ENCODE assay signal across 8 cellular contexts in the genomic region with DNA sequence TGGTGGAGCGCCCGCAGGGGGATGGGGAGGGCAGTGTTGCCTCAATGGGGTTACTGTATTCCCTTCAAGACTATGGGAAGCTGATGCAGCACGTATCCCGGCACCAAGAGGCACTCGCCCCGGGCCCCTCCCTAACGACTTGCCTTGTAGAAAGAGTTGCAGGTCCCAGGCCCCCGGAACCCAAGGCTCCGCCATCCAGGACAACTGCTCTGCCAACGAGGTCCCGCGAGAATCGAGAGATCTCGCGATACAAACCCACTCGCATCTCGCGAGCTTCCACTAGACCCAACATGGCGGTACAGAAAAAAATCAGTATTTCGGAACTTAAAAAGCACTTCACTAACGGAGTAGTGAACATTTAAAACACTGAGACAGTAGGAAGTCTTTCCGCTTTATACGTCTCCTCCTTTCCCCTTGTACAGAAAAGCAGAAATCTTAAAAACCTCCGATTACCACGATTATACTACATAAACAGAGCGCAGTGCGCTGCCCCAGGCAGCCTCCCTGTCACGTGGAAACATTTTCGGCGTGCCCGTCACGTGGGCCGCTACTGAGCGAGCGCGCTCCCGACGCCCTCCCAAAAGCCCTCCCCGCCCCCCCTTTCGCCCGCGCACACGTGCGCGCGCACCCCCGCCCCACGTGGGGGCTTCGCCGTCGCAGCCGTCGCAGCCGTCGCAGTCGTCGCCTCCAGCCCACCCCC. TPM values are rescaled to one million over a fixed set of nuclear protein-coding genes. Genes with fewer than 3 reads are reported as not detected.
A peak's percentile ranks its signal among the peaks of the same experiment; 100 is the strongest.
DNase-seq lines count a peak whose midpoint lies in the region; ATAC-seq and TF ChIP-seq lines count a peak whose summit lies in the region.

Gene ZZZ3, minus strand, starts transcription at position 217 of the 700 bp plus-strand sequence. CDS start 49,304 bp downstream, outside the sequence.

- peak within 1 kb of the TSS; percentile 98 for H3K4me3 ChIP-seq in WERI-Rb-1 (ENCODE audit: low read depth, low read length)
- H3K4me3 ChIP-seq in mammary epithelial cell (replicated peaks in 1 of 3; ENCODE audit: insufficient read depth in 1 of 3, low read depth in 2 of 3, low read length in 3 of 3) = peak within 1 kb of the TSS; percentile 63 to 74 (median 64)
- H3K4me3 ChIP-seq in smooth muscle cell = peak within 1 kb of the TSS; percentile 85

- H4K20me1 ChIP-seq in mammary epithelial cell (ENCODE audit: insufficient read depth, low read length) (no peaks in the 10 kb centered on the region), smooth muscle cell (ENCODE audit: low read depth) (peaks cover 37% of the 10 kb centered on the region)

- H3K36me3 ChIP-seq in WERI-Rb-1 (no peaks in the 10 kb centered on the region), mammary epithelial cell (ENCODE audit: insufficient read depth, low read length) (no peaks in the 10 kb centered on the region), smooth muscle cell (ENCODE audit: low read depth) (no peaks in the 10 kb centered on the region)

- H3K4me2 ChIP-seq in mammary epithelial cell (ENCODE audit: insufficient read depth, low read depth, low read length) (peak within 1 kb of the TSS; percentile 79), smooth muscle cell (peak within 1 kb of the TSS; percentile 90)

- dilution Hi-C loops in mammary epithelial cell (cut with HindIII; ENCODE audit: low sequenced_read_pairs) = no loop called here

- peaks cover 8% of the 10 kb centered on the region for H3F3A ChIP-seq in smooth muscle cell (ENCODE audit: low read depth)

- DNase-seq in ACHN = peak; percentile 93
- peak; percentile 76 for DNase-seq in NCI-H2196 treated with DMSO at 0.1 percent for 48 hours (lab: John Stamatoyannopoulos, UW; ENCODE audit: unreplicated experiment)
- DNase-seq in WERI-Rb-1 = peak; percentile 89
- peak; percentile 89 for DNase-seq in mammary epithelial cell
- DNase-seq in iPS-NIHi7 (ENCODE audit: extremely low spot score) = peak; percentile 85
- peak; percentile 89 for DNase-seq in smooth muscle cell (lab: John Stamatoyannopoulos, UW; ENCODE audit: unreplicated experiment)

- 0 out of 2 replicates have a peak, but pooled peaks have one; percentile 12 for TF ChIP-seq CTCF in WERI-Rb-1 (IDR thresholded peaks at IDR 0.05; ENCODE audit: low read depth, low read length)
- no peak for TF ChIP-seq CTCF in mammary epithelial cell (conservative IDR thresholded peaks at IDR 0.05 in 1 of 2, IDR thresholded peaks at IDR 0.05 in 1 of 2; ENCODE audit: extremely low read depth in 1 of 2, insufficient read depth in 1 of 2, low read depth in 1 of 2, low read length in 2 of 2)
- no peak for TF ChIP-seq CTCF in smooth muscle cell (IDR thresholded peaks at IDR 0.05; ENCODE audit: borderline replicate concordance, insufficient read depth, poor library complexity, severe bottlenecking)

- ATAC-seq in GM18870 (IDR thresholded peaks at IDR 0.05; ENCODE audit: unreplicated experiment) (peak; percentile 84), HG03135 (IDR thresholded peaks at IDR 0.05; ENCODE audit: unreplicated experiment) (peak; percentile 70)

- H2AFZ ChIP-seq in mammary epithelial cell (ENCODE audit: low read depth, low read length) (peak within 1 kb of the TSS; percentile 100), smooth muscle cell (ENCODE audit: low read depth) (peak within 1 kb of the TSS; percentile 99)

- H3K79me2 ChIP-seq in mammary epithelial cell (ENCODE audit: insufficient read depth, low read length) (peaks cover 51% of the 10 kb centered on the region), smooth muscle cell (ENCODE audit: low read depth) (peaks cover 46% of the 10 kb centered on the region)

- peak within 1 kb of the TSS; percentile 86 for H3K27ac ChIP-seq in WERI-Rb-1
- H3K27ac ChIP-seq in mammary epithelial cell (ENCODE audit: insufficient read depth, low read depth, low read length) = peak within 1 kb of the TSS; percentile 98
- H3K27ac ChIP-seq in smooth muscle cell (ENCODE audit: low read depth) = peak within 1 kb of the TSS; percentile 98

- CTCF ChIA-PET in mammary epithelial cell (lab: Charles Lee; ENCODE audit: low non-redundant PET) = interaction anchor here (0.7 kb wide), 1 partner anchor 1360 kb away, joined by 3 read pairs; no protein-coding TSS in a partner anchor

- peaks cover 21% of the 10 kb centered on the region for H3K4me1 ChIP-seq in mammary epithelial cell (ENCODE audit: insufficient read depth, low read length)
- H3K4me1 ChIP-seq in smooth muscle cell (ENCODE audit: low read depth) = peaks cover 21% of the 10 kb centered on the region

- 4% methylated on average over 15 of the region's 57 CpGs for WGBS in mammary epithelial cell (ENCODE audit: low coverage, missing lambda C conversion rate)
- 1% methylated on average over 46 of the region's 57 CpGs for WGBS in smooth muscle cell (ENCODE audit: low lambda C conversion rate)

- no TSS peak for BruUV-seq in mammary epithelial cell (replicated peaks; lab: Mats Ljungman, UMichigan)

- intact Hi-C loops in mammary epithelial cell (cut with micrococcal nuclease) = loop anchor here (1.0 to 10.0 kb wide), 9 partner anchors 88 to 534 kb away; partner anchors contain the start of genes DNAJB4, NEXN and PIGK

- in situ Hi-C loops in ACHN (cut with HindIII; ENCODE audit: low pct_ligation_motif_present, low pct_unique_long_range_greater_than_20kb, low sequenced_read_pairs) (no loop called here), mammary epithelial cell (cut with MboI; ENCODE audit: low sequenced_read_pairs in 2 of 2) (no loop called here)

- H3K9me3 ChIP-seq in WERI-Rb-1 (ENCODE audit: severe bottlenecking) = no peaks in the 10 kb centered on the region
- H3K9me3 ChIP-seq in mammary epithelial cell (replicated peaks; ENCODE audit: insufficient read depth, low read length) = no peaks in the 10 kb centered on the region
- no peaks in the 10 kb centered on the region for H3K9me3 ChIP-seq in smooth muscle cell (replicated peaks; ENCODE audit: low read depth)

- no peaks in the 10 kb centered on the region for H3K27me3 ChIP-seq in WERI-Rb-1 (ENCODE audit: insufficient read depth, low read depth, severe bottlenecking)
- no peaks in the 10 kb centered on the region for H3K27me3 ChIP-seq in mammary epithelial cell (ENCODE audit: insufficient read depth, low read length)
- no peaks in the 10 kb centered on the region for H3K27me3 ChIP-seq in smooth muscle cell (ENCODE audit: low read depth)

- peak within 1 kb of the TSS; percentile 99 for H3K9ac ChIP-seq in mammary epithelial cell (ENCODE audit: insufficient read depth, low read length)
- H3K9ac ChIP-seq in smooth muscle cell (ENCODE audit: low read depth) = peak within 1 kb of the TSS; percentile 99

RNA-seq across cellular contexts. Expression of gene ZZZ3, which starts in this region (rescaled TPM):
- total RNA-seq in mammary epithelial cell (10 to 100 TPM; 51.5 to 57.5 TPM), smooth muscle cell (52.8 and 89.7 TPM in 2 replicates)
- polyA plus RNA-seq in mammary epithelial cell (14.2 TPM), smooth muscle cell (21.8 and 25.9 TPM in 2 replicates)
- 21.8 TPM for polyA minus RNA-seq in mammary epithelial cell

Comparison
In these comparisons a context has a peak if more than half of its experiments do, and no peak if none do; other contexts are left out.
1. Peak in every context shown above with its lines: DNase-seq, ATAC-seq, H3K4me3 ChIP-seq and H3K27ac ChIP-seq.